Comparison of ENCODE assay signal across 34 cellular contexts in the genomic region with DNA sequence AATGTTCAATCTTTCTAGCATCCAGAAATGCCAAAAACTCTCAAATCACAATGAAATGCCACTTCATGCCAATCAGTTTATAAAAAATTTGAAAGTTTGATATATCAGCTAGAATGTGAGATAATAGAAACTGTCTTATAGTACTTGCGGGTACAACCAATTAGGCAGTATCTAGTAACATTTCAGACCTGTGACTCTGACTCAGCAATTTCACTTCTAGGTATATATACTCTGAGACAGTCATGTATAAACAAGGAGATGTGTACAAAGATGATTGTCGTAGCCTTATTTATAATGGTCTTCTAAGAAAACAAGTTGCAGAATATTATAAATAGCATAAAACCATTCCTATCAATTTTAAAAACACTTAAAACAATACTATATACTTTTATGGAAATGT.
"Had no signal": no experiment of that assay in that cellular context is flagged by ENCODE, and none has a peak within 500 bp of the region (broad histone marks: within the 10 kb centered on the region; RNA-seq: fewer than 3 reads in every experiment).

No MANE protein-coding gene starts in this region.

- DNase-seq: activated B cell treated with CpG ODN at 0.5 μM for 24 hours; activated CD4-positive, alpha-beta memory T cell treated with anti-CD3 and anti-CD28 coated beads for 36 hours; activated CD4-positive, alpha-beta T cell treated with anti-CD3 and anti-CD28 coated beads for 4 hours; activated CD4-positive, alpha-beta T cell treated with anti-CD3 and anti-CD28 coated beads, Interleukin-2, amount 10 ng/mL, durations not matched to agents 24 days and 14 days; activated CD4-positive, alpha-beta T cell treated with anti-CD3 and anti-CD28 coated beads, Interleukin-2, amount 50 U/mL, for 1 hour; activated CD4-positive, alpha-beta T cell treated with anti-CD3 and anti-CD28 coated beads, Interleukin-2, amount 50 U/mL, for 4 hours; activated CD4-positive, CD25-positive, alpha-beta regulatory T cell treated with anti-CD3 and anti-CD28 coated beads, Interleukin-2, amount 50 U/mL, for 72 hours; activated CD8-positive, alpha-beta memory T cell treated with anti-CD3 and anti-CD28 coated beads for 24 hours; activated CD8-positive, alpha-beta memory T cell treated with anti-CD3 and anti-CD28 coated beads, Interleukin-2, amount 10 ng/mL, durations not matched to agents 7 days and 5 days; activated CD8-positive, alpha-beta memory T cell treated with anti-CD3 and anti-CD28 coated beads, Interleukin-2, amount 50 U/mL, for 48 hours; activated CD8-positive, alpha-beta T cell treated with anti-CD3 and anti-CD28 coated beads, Interleukin-2, amount 10 ng/mL, durations not matched to agents 7 days and 5 days; activated effector memory CD4-positive, alpha-beta T cell treated with Interleukin-2 at 50 U/mL for 16 hours; activated gamma-delta T cell; activated naive CD4-positive, alpha-beta T cell treated with anti-CD3 and anti-CD28 coated beads, Interleukin-2, amount 10 ng/mL, durations not matched to agents 7 days and 5 days; activated naive CD4-positive, alpha-beta T cell treated with Interleukin-2 at 50 U/mL for 16 hours; activated naive CD8-positive, alpha-beta T cell treated with anti-CD3 and anti-CD28 coated beads, Interleukin-2, amount 10 ng/mL, durations not matched to agents 7 days and 5 days; activated naive CD8-positive, alpha-beta T cell treated with anti-CD3 and anti-CD28 coated beads, Interleukin-2, amount 50 U/mL, for 24 hours; activated T-cell treated with anti-CD3 and anti-CD28 coated beads, Interleukin-2, amount 50 U/mL, for 24 hours; activated T-cell treated with anti-CD3 and anti-CD28 coated beads, Interleukin-2, amount 50 U/mL, for 48 hours; amygdala; anterior cingulate cortex; caudate nucleus; cerebellar nuclear complex; T-helper 17 cell had no signal

- H3K36me3 ChIP-seq: ascending aorta, cardiac muscle cell had no signal

- FAIRE-seq: bronchial epithelial cell, TTC549 had no signal

- H3K9me3 ChIP-seq: ascending aorta had no signal

- ATAC-seq: activated CD8-positive, alpha-beta memory T cell treated with anti-CD3 and anti-CD28 coated beads, Interleukin-2, amount 10 ng/mL, durations not matched to agents 7 days and 5 days; activated CD8-positive, alpha-beta T cell treated with anti-CD3 and anti-CD28 coated beads, Interleukin-2, amount 10 ng/mL, durations not matched to agents 7 days and 5 days; activated naive CD8-positive, alpha-beta T cell treated with anti-CD3 and anti-CD28 coated beads, Interleukin-2, amount 50 U/mL, for 24 hours; T-helper 17 cell had no signal

- H3K27me3 Mint-ChIP-seq: activated naive CD4-positive, alpha-beta T cell treated with anti-CD3 and anti-CD28 coated beads, Interleukin-2, amount 10 ng/mL, durations not matched to agents 7 days and 5 days had no signal

- H3K9me3 Mint-ChIP-seq: activated B cell treated with CpG ODN at 0.5 μM for 24 hours; activated CD4-positive, alpha-beta memory T cell treated with anti-CD3 and anti-CD28 coated beads for 36 hours; activated CD4-positive, alpha-beta T cell treated with anti-CD3 and anti-CD28 coated beads, Interleukin-2, amount 10 ng/mL, durations not matched to agents 24 days and 14 days; activated naive CD4-positive, alpha-beta T cell treated with anti-CD3 and anti-CD28 coated beads, Interleukin-2, amount 10 ng/mL, durations not matched to agents 7 days and 5 days; activated naive CD4-positive, alpha-beta T cell treated with anti-CD3 and anti-CD28 coated beads, Interleukin-2, amount 50 U/mL, for 24 hours; activated naive CD8-positive, alpha-beta T cell treated with anti-CD3 and anti-CD28 coated beads, Interleukin-2, amount 10 ng/mL, durations not matched to agents 7 days and 5 days; activated naive CD8-positive, alpha-beta T cell treated with anti-CD3 and anti-CD28 coated beads, Interleukin-2, amount 50 U/mL, for 24 hours; activated T-cell treated with anti-CD3 and anti-CD28 coated beads, Interleukin-2, amount 50 U/mL, for 24 hours; activated T-helper 2 cell treated with anti-CD3 and anti-CD28 coated beads, Interferon-gamma antibody, Interleukin-2, Interleukin-4, amounts not matched to agents 10 μg/mL and 5 μg/mL and 100 μg/mL, durations not matched to agents 14 hours and 24 hours and 36 hours; central memory CD8-positive, alpha-beta T cell had no signal

- H3K27ac Mint-ChIP-seq: activated B cell treated with CpG ODN at 0.5 μM for 24 hours; activated CD4-positive, alpha-beta memory T cell treated with anti-CD3 and anti-CD28 coated beads for 36 hours; activated CD4-positive, alpha-beta T cell treated with anti-CD3 and anti-CD28 coated beads, Interleukin-2, amount 10 ng/mL, durations not matched to agents 24 days and 14 days; activated CD8-positive, alpha-beta memory T cell treated with anti-CD3 and anti-CD28 coated beads, Interleukin-2, amount 10 ng/mL, durations not matched to agents 7 days and 5 days; activated CD8-positive, alpha-beta T cell treated with anti-CD3 and anti-CD28 coated beads, Interleukin-2, amount 10 ng/mL, durations not matched to agents 7 days and 5 days; activated naive CD4-positive, alpha-beta T cell treated with anti-CD3 and anti-CD28 coated beads, Interleukin-2, amount 10 ng/mL, durations not matched to agents 7 days and 5 days; activated naive CD4-positive, alpha-beta T cell treated with anti-CD3 and anti-CD28 coated beads, Interleukin-2, amount 50 U/mL, for 24 hours; activated naive CD8-positive, alpha-beta T cell; activated naive CD8-positive, alpha-beta T cell treated with anti-CD3 and anti-CD28 coated beads, Interleukin-2, amount 10 ng/mL, durations not matched to agents 7 days and 5 days; activated naive CD8-positive, alpha-beta T cell treated with anti-CD3 and anti-CD28 coated beads, Interleukin-2, amount 50 U/mL, for 24 hours; activated T-cell treated with anti-CD3 and anti-CD28 coated beads, Interleukin-2, amount 50 U/mL, for 24 hours; activated T-helper 2 cell treated with anti-CD3 and anti-CD28 coated beads, Interferon-gamma antibody, Interleukin-2, Interleukin-4, amounts not matched to agents 10 μg/mL and 5 μg/mL and 100 μg/mL, durations not matched to agents 14 hours and 24 hours and 36 hours; brain; T-helper 17 cell had no signal

- H3K36me3 Mint-ChIP-seq: activated CD4-positive, alpha-beta memory T cell treated with anti-CD3 and anti-CD28 coated beads for 36 hours; activated CD8-positive, alpha-beta memory T cell treated with anti-CD3 and anti-CD28 coated beads, Interleukin-2, amount 10 ng/mL, durations not matched to agents 7 days and 5 days; activated naive CD4-positive, alpha-beta T cell treated with anti-CD3 and anti-CD28 coated beads, Interleukin-2, amount 10 ng/mL, durations not matched to agents 7 days and 5 days; activated naive CD4-positive, alpha-beta T cell treated with anti-CD3 and anti-CD28 coated beads, Interleukin-2, amount 50 U/mL, for 24 hours; activated naive CD8-positive, alpha-beta T cell; activated naive CD8-positive, alpha-beta T cell treated with anti-CD3 and anti-CD28 coated beads, Interleukin-2, amount 10 ng/mL, durations not matched to agents 7 days and 5 days; brain had no signal

- H3K4me1 Mint-ChIP-seq: activated B cell treated with CpG ODN at 0.5 μM for 24 hours; activated CD4-positive, alpha-beta T cell treated with anti-CD3 and anti-CD28 coated beads, Interleukin-2, amount 10 ng/mL, durations not matched to agents 24 days and 14 days; activated CD8-positive, alpha-beta memory T cell treated with anti-CD3 and anti-CD28 coated beads, Interleukin-2, amount 10 ng/mL, durations not matched to agents 7 days and 5 days; activated naive CD4-positive, alpha-beta T cell treated with anti-CD3 and anti-CD28 coated beads, Interleukin-2, amount 10 ng/mL, durations not matched to agents 7 days and 5 days; activated naive CD4-positive, alpha-beta T cell treated with anti-CD3 and anti-CD28 coated beads, Interleukin-2, amount 50 U/mL, for 24 hours; activated naive CD8-positive, alpha-beta T cell treated with anti-CD3 and anti-CD28 coated beads, Interleukin-2, amount 10 ng/mL, durations not matched to agents 7 days and 5 days; activated naive CD8-positive, alpha-beta T cell treated with anti-CD3 and anti-CD28 coated beads, Interleukin-2, amount 50 U/mL, for 24 hours; central memory CD8-positive, alpha-beta T cell; T-helper 17 cell had no signal

- H3K4me1 ChIP-seq: ascending aorta had no signal

- H3K27ac ChIP-seq: ascending aorta, cardiac muscle cell, VCaP had no signal

- H3K4me3 Mint-ChIP-seq: activated B cell treated with CpG ODN at 0.5 μM for 24 hours; activated CD4-positive, alpha-beta memory T cell treated with anti-CD3 and anti-CD28 coated beads for 36 hours; activated CD4-positive, alpha-beta T cell treated with anti-CD3 and anti-CD28 coated beads, Interleukin-2, amount 10 ng/mL, durations not matched to agents 24 days and 14 days; activated CD8-positive, alpha-beta memory T cell treated with anti-CD3 and anti-CD28 coated beads, Interleukin-2, amount 10 ng/mL, durations not matched to agents 7 days and 5 days; activated CD8-positive, alpha-beta T cell treated with anti-CD3 and anti-CD28 coated beads, Interleukin-2, amount 10 ng/mL, durations not matched to agents 7 days and 5 days; activated naive CD4-positive, alpha-beta T cell treated with anti-CD3 and anti-CD28 coated beads, Interleukin-2, amount 10 ng/mL, durations not matched to agents 7 days and 5 days; activated naive CD4-positive, alpha-beta T cell treated with anti-CD3 and anti-CD28 coated beads, Interleukin-2, amount 50 U/mL, for 24 hours; activated naive CD8-positive, alpha-beta T cell; activated naive CD8-positive, alpha-beta T cell treated with anti-CD3 and anti-CD28 coated beads, Interleukin-2, amount 10 ng/mL, durations not matched to agents 7 days and 5 days; activated naive CD8-positive, alpha-beta T cell treated with anti-CD3 and anti-CD28 coated beads, Interleukin-2, amount 50 U/mL, for 24 hours; activated T-cell treated with anti-CD3 and anti-CD28 coated beads, Interleukin-2, amount 50 U/mL, for 24 hours; brain; central memory CD8-positive, alpha-beta T cell; T-helper 17 cell had no signal

- H3K27me3 ChIP-seq: ascending aorta, cardiac muscle cell had no signal

- H3K4me3 ChIP-seq: ascending aorta, cardiac muscle cell had no signal
